Comparison of ENCODE assay signal across 8 cellular contexts in the genomic region with DNA sequence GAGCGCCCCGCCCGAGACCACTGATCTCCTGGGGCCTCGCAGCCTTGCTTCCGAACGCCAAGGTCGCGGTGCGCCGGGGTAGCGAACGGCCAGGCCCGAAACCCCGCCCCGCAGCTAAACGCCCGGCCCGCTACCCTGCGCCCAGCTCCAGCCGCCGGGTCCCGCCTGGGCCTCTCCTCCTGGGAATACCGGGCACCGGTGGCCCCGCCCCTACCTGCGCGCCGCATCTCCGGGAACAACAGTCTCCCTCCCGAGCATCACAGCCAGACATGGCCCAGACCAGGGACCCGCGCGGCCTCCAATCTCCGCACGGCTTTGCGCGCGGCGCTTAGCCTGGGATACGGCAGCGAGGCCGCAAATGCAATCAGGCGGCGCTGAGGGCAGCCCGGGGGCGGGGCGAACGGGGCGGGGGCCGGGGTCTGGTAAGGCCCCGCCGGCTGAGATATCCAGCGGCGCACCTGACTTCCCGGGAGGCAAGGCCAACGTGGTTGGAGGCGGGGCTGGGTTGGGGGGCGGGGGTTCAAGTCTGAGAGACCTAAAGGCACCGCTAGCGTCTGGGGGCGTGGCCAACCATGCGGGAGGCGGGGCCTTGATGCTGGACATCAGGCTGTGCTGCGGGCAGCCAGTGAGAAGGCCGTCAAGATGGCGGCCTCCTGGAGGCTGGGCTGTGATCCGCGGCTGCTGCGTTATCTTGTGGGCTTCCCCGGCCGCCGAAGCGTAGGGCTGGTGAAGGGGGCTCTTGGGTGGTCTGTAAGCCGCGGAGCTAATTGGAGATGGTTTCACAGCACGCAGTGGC. TPM values are rescaled to one million over a fixed set of nuclear protein-coding genes. Genes with fewer than 3 reads are reported as not detected.
A peak's percentile ranks its signal among the peaks of the same experiment; 100 is the strongest.
DNase-seq lines count a peak whose midpoint lies in the region; ATAC-seq, FAIRE-seq and TF ChIP-seq lines count a peak whose summit lies in the region.

A gene with protein sequence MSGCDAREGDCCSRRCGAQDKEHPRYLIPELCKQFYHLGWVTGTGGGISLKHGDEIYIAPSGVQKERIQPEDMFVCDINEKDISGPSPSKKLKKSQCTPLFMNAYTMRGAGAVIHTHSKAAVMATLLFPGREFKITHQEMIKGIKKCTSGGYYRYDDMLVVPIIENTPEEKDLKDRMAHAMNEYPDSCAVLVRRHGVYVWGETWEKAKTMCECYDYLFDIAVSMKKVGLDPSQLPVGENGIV (minus strand): TSS at position 366 of the 796 bp plus-strand sequence. CDS start 95 bp downstream, at position 271.
TSS of gene PDHX (plus strand) at position 605 of the 796 bp plus-strand sequence. CDS start at position 643, 38 bp downstream.

- H3K4me3 ChIP-seq in HepG2 (replicated peaks in 1 of 3; ENCODE audit: insufficient read depth in 1 of 3, low read depth in 2 of 3, low read length in 3 of 3) = peak within 1 kb of the TSS; percentile 89 to 100 (median 98)

- no peaks in the 10 kb centered on the region for H3K27me3 Mint-ChIP-seq in CD4-positive, alpha-beta T cell

- H3K4me1 Mint-ChIP-seq in CD4-positive, alpha-beta T cell (ENCODE audit: low read depth) = peaks cover 57% of the 10 kb centered on the region

- H3K27me3 ChIP-seq in CD4-positive, alpha-beta T cell (ENCODE audit: control insufficient read depth, insufficient read depth, low read length) = no peaks in the 10 kb centered on the region
- no peaks in the 10 kb centered on the region; a peak in 1 of 5 replicates for H3K27me3 ChIP-seq in HepG2 (ENCODE audit: control insufficient read depth in 1 of 2, insufficient read depth in 2 of 2, low read length in 2 of 2)

- TF ChIP-seq RAD21 in HepG2 (CRISPR knock-in tag; IDR thresholded peaks at IDR 0.05) = 0 out of 2 replicates have a peak, but pooled peaks have one; percentile 27

- peak; percentile 90 for ATAC-seq in CD4-positive, alpha-beta T cell (ENCODE audit: poor library complexity)
- ATAC-seq in GM19452 (IDR thresholded peaks at IDR 0.05; ENCODE audit: unreplicated experiment) = peak; percentile 93
- peak; percentile 82 for ATAC-seq in HG03575 (IDR thresholded peaks at IDR 0.05; ENCODE audit: extremely low read depth, insufficient number of reproducible peaks, low FRiP score, unreplicated experiment)
- ATAC-seq in HepG2 = peak; percentile 95

- H3K36me3 Mint-ChIP-seq in CD4-positive, alpha-beta T cell (ENCODE audit: low read depth) = peaks cover 27% of the 10 kb centered on the region

- POLR2A ChIA-PET in CD4-positive, alpha-beta T cell (lab: Charles Lee) = interaction anchor here (0.6 to 2.4 kb wide), 11 partner anchors 10 to 810 kb away, joined by 3 to 14 read pairs (median 3); partner anchors contain the start of genes CAT and NAT10
- POLR2A ChIA-PET in HepG2 (lab: Yijun Ruan, JAX) = interaction anchor here (0.6 to 4.3 kb wide), 18 partner anchors 9 to 865 kb away, joined by 3 to 46 read pairs (median 4); partner anchors contain the start of genes ABTB2, CAPRIN1 and NAT10

- peak within 1 kb of the TSS; percentile 99 for H3K9ac ChIP-seq in HepG2 (ENCODE audit: insufficient read depth, low read depth, low read length)

- BruUV-seq in HepG2 (replicated peaks; lab: Mats Ljungman, UMichigan) = no TSS peak

- peak within 1 kb of the TSS; percentile 96 for H3K4me3 Mint-ChIP-seq in CD4-positive, alpha-beta T cell

- TF ChIP-seq EP300 in HepG2 (IDR thresholded peaks at IDR 0.05; ENCODE audit: low read depth in 2 of 2, low read length in 2 of 2) (no peak), HepG2 (CRISPR knock-in tag; IDR thresholded peaks at IDR 0.05; ENCODE audit: borderline replicate concordance) (peak; percentile 49; the same call in 1 of the 2 replicates)

- intact Hi-C loops in CD4-positive, alpha-beta T cell (cut with DNase I, micrococcal nuclease) = loop anchor here (2.0 to 10.0 kb wide), 7 partner anchors 479 to 1881 kb away; partner anchors contain the start of genes NAT10 (in 2 of the 2), CAT (in 1 of the 2), COMMD9 (in 1 of the 2) and FBXO3 (in 1 of the 2)
- intact Hi-C loops in HepG2 (cut with micrococcal nuclease; ENCODE audit: unreplicated experiment) = no loop called here

- no peak for FAIRE-seq in HepG2 (lab: Jason Lieb, UNC)

- H3K27ac ChIP-seq in CD4-positive, alpha-beta T cell (ENCODE audit: low read depth, low read length) = peak within 1 kb of the TSS; percentile 93
- peak within 1 kb of the TSS; percentile 99 for H3K27ac ChIP-seq in HepG2 (ENCODE audit: extremely low read length, insufficient read depth, low read length)

- DNase-seq in CD4-positive, alpha-beta T cell = peak; percentile 91 to 99 (median 94)
- DNase-seq in NCI-H82 (lab: John Stamatoyannopoulos, UW) = peak; percentile 99
- peak; percentile 100 for DNase-seq in activated CD4-positive, alpha-beta T cell treated with anti-CD3 and anti-CD28 coated beads, Interleukin-2, amount 50 U/mL, for 48 hours
- peak; percentile 99 for DNase-seq in dermis blood vessel endothelial cell
- peak; percentile 94 for DNase-seq in HepG2 (ENCODE audit: low spot score)
- DNase-seq in stimulated activated CD4-positive, alpha-beta T cell treated with anti-CD3 and anti-CD28 coated beads, Interleukin-2, amount 100 ng/mL, for 48 hours = peak; percentile 99

- H3K27ac Mint-ChIP-seq in CD4-positive, alpha-beta T cell = peak within 1 kb of the TSS; percentile 93

- H3K9me3 ChIP-seq in CD4-positive, alpha-beta T cell (ENCODE audit: control insufficient read depth, low read length) = no peaks in the 10 kb centered on the region
- H3K9me3 ChIP-seq in HepG2 (ENCODE audit: low read length) = no peaks in the 10 kb centered on the region

- TF ChIP-seq CTCF in CD4-positive, alpha-beta T cell (IDR thresholded peaks at IDR 0.05) = no peak
- no peak; the same call in 1 of the 2 replicates for TF ChIP-seq CTCF in HepG2 (CRISPR knock-in tag; IDR thresholded peaks at IDR 0.05)

- peaks cover 0 to 12% of the 10 kb centered on the region in 2 experiments; a peak in 2 of 5 replicates for H3K36me3 ChIP-seq in HepG2 (replicated peaks in 1 of 2; ENCODE audit: control insufficient read depth in 1 of 2, insufficient read depth in 2 of 2, low read length in 2 of 2)

- WGBS in HepG2 (ENCODE audit: low lambda C conversion rate) = 0% methylated on average over 15 of the region's 76 CpGs

- peak within 1 kb of the TSS; percentile 97 for H3K4me2 ChIP-seq in HepG2 (ENCODE audit: low read depth, low read length)

- H3K9me3 Mint-ChIP-seq in CD4-positive, alpha-beta T cell = no peaks in the 10 kb centered on the region

- in situ Hi-C loops in HepG2 (cut with HindIII; ENCODE audit: extremely low pct_ligation_motif_present, low pct_unique_long_range_greater_than_20kb) = loop anchor here (25.0 kb wide), 1 partner anchor 754 kb away; no protein-coding TSS in a partner anchor

- CTCF ChIA-PET in CD4-positive, alpha-beta T cell (lab: Charles Lee) = interaction anchor here (0.6 kb wide), 1 partner anchor 810 kb away, joined by 3 read pairs; no protein-coding TSS in a partner anchor
- CTCF ChIA-PET in HepG2 (lab: Yijun Ruan, JAX; ENCODE audit: low intra/inter-chr PET ratio, low total read pairs) = no interaction called here

- no peaks in the 10 kb centered on the region for H4K20me1 ChIP-seq in HepG2 (ENCODE audit: insufficient read depth, low read length)

- H2AFZ ChIP-seq in HepG2 (ENCODE audit: low read length) = peak within 1 kb of the TSS; percentile 77

- peak; percentile 94 to 96 for TF ChIP-seq POLR2A in HepG2 (IDR thresholded peaks at IDR 0.05; ENCODE audit: insufficient read depth in 1 of 2, low read depth in 2 of 2, low read length in 2 of 2)

- peaks cover 52% of the 10 kb centered on the region for H3K4me1 ChIP-seq in HepG2 (ENCODE audit: insufficient read depth, low read length)

- peaks cover 53% of the 10 kb centered on the region for H3K79me2 ChIP-seq in HepG2 (ENCODE audit: insufficient read depth, low read length)

RNA-seq across cellular contexts. Expression of the first gene that starts in this region (rescaled TPM):
- total RNA-seq in CD4-positive, alpha-beta T cell = 1 to 10 TPM; 7.1 to 8.3 TPM
- total RNA-seq in dermis blood vessel endothelial cell = 12.2 and 23.5 TPM in 2 replicates
- total RNA-seq in HepG2 (2016; rRNA removed; fragmentation: Illumina TruSeq; extraction: Trizol) = 31.0 and 41.8 TPM in 2 replicates
- total RNA-seq in HepG2 (2016; cell fraction: cytosol; rRNA removed; fragmentation: Illumina TruSeq; extraction: Trizol; ENCODE audit: low read depth) = 9.9 and 10.1 TPM in 2 replicates
- 31.4 and 48.5 TPM in 2 replicates for total RNA-seq in HepG2 (2016; cell fraction: insoluble cytoplasmic fraction; rRNA removed; fragmentation: Illumina TruSeq; extraction: Trizol)
- 14.2 and 15.9 TPM in 2 replicates for total RNA-seq in HepG2 (2016; cell fraction: membrane; rRNA removed; fragmentation: Illumina TruSeq; extraction: Trizol)
- 15.4 and 16.1 TPM in 2 replicates for total RNA-seq in HepG2 (2016; cell fraction: nucleus; rRNA removed; fragmentation: Illumina TruSeq; extraction: Trizol)
- 10.9 and 16.9 TPM in 2 replicates for polyA plus RNA-seq in HepG2 (2011; rRNA removed)
- 10.8 and 10.9 TPM in 2 replicates for polyA plus RNA-seq in HepG2 (2011; cell fraction: cytosol; rRNA removed)
- polyA plus RNA-seq in HepG2 (2011; cell fraction: nucleus; rRNA removed) = 2.8 and 5.2 TPM in 2 replicates
- 17.8 and 20.5 TPM in 2 replicates for polyA plus RNA-seq in HepG2 (2012)
- polyA plus RNA-seq in HepG2 (2016; cell fraction: cytosol; fragmentation: Illumina TruSeq; extraction: Trizol; ENCODE audit: low read depth) = 7.2 and 8.5 TPM in 2 replicates
- polyA plus RNA-seq in HepG2 (2016; cell fraction: insoluble cytoplasmic fraction; fragmentation: Illumina TruSeq; extraction: Trizol; ENCODE audit: low read depth) = 65.8 and 75.5 TPM in 2 replicates
- 14.5 and 15.3 TPM in 2 replicates for polyA plus RNA-seq in HepG2 (2016; cell fraction: membrane; fragmentation: Illumina TruSeq; extraction: Trizol; ENCODE audit: low read depth)
- polyA plus RNA-seq in HepG2 (2016; cell fraction: nucleus; fragmentation: Illumina TruSeq; extraction: Trizol; ENCODE audit: insufficient read depth, low read depth) = 26.8 and 31.3 TPM in 2 replicates
- polyA minus RNA-seq in HepG2 (2011; rRNA and poly(A)+ RNA removed; ENCODE audit: low replicate concordance) = 3.3 and 3.6 TPM in 2 replicates
- 5.6 and 6.0 TPM in 2 replicates for polyA minus RNA-seq in HepG2 (2011; cell fraction: cytosol; rRNA and poly(A)+ RNA removed)
- 3.0 and 5.3 TPM in 2 replicates for polyA minus RNA-seq in HepG2 (2011; cell fraction: nucleus; rRNA and poly(A)+ RNA removed)

RNA-seq across cellular contexts. Expression of gene PDHX, which starts in this region (rescaled TPM):
- 10 to 100 TPM; 17.3 to 17.4 TPM for total RNA-seq in CD4-positive, alpha-beta T cell
- total RNA-seq in dermis blood vessel endothelial cell = 27.4 and 36.2 TPM in 2 replicates
- total RNA-seq in HepG2 (2016; rRNA removed; fragmentation: Illumina TruSeq; extraction: Trizol) = 73.8 and 106 TPM in 2 replicates
- total RNA-seq in HepG2 (2016; cell fraction: cytosol; rRNA removed; fragmentation: Illumina TruSeq; extraction: Trizol; ENCODE audit: low read depth) = 41.6 and 44.1 TPM in 2 replicates
- 72.5 and 104 TPM in 2 replicates for total RNA-seq in HepG2 (2016; cell fraction: insoluble cytoplasmic fraction; rRNA removed; fragmentation: Illumina TruSeq; extraction: Trizol)
- 37.7 and 42.3 TPM in 2 replicates for total RNA-seq in HepG2 (2016; cell fraction: membrane; rRNA removed; fragmentation: Illumina TruSeq; extraction: Trizol)
- total RNA-seq in HepG2 (2016; cell fraction: nucleus; rRNA removed; fragmentation: Illumina TruSeq; extraction: Trizol) = 43.0 and 44.2 TPM in 2 replicates
- 32.9 and 41.0 TPM in 2 replicates for polyA plus RNA-seq in HepG2 (2011; rRNA removed)
- 24.4 and 27.6 TPM in 2 replicates for polyA plus RNA-seq in HepG2 (2011; cell fraction: cytosol; rRNA removed)
- polyA plus RNA-seq in HepG2 (2011; cell fraction: nucleus; rRNA removed) = 15.3 and 16.3 TPM in 2 replicates
- 35.7 and 57.8 TPM in 2 replicates for polyA plus RNA-seq in HepG2 (2012)
- 6.3 and 6.7 TPM in 2 replicates for polyA plus RNA-seq in HepG2 (2016; cell fraction: cytosol; fragmentation: Illumina TruSeq; extraction: Trizol; ENCODE audit: low read depth)
- polyA plus RNA-seq in HepG2 (2016; cell fraction: insoluble cytoplasmic fraction; fragmentation: Illumina TruSeq; extraction: Trizol; ENCODE audit: low read depth) = 95.4 and 97.5 TPM in 2 replicates
- polyA plus RNA-seq in HepG2 (2016; cell fraction: membrane; fragmentation: Illumina TruSeq; extraction: Trizol; ENCODE audit: low read depth) = 14.4 and 16.3 TPM in 2 replicates
- polyA plus RNA-seq in HepG2 (2016; cell fraction: nucleus; fragmentation: Illumina TruSeq; extraction: Trizol; ENCODE audit: insufficient read depth, low read depth) = 43.7 and 45.9 TPM in 2 replicates
- 30.6 and 40.4 TPM in 2 replicates for polyA minus RNA-seq in HepG2 (2011; rRNA and poly(A)+ RNA removed; ENCODE audit: low replicate concordance)
- 38.4 and 43.3 TPM in 2 replicates for polyA minus RNA-seq in HepG2 (2011; cell fraction: cytosol; rRNA and poly(A)+ RNA removed)
- polyA minus RNA-seq in HepG2 (2011; cell fraction: nucleus; rRNA and poly(A)+ RNA removed) = 67.5 and 80.9 TPM in 2 replicates

Comparison
In these comparisons a context has a peak if more than half of its experiments do, and no peak if none do; other contexts are left out.
1. Peak in every context shown above with its lines: DNase-seq, ATAC-seq, H3K4me3 ChIP-seq and H3K27ac ChIP-seq.